8 cellular contexts compared by ENCODE assay signal in the genomic region with DNA sequence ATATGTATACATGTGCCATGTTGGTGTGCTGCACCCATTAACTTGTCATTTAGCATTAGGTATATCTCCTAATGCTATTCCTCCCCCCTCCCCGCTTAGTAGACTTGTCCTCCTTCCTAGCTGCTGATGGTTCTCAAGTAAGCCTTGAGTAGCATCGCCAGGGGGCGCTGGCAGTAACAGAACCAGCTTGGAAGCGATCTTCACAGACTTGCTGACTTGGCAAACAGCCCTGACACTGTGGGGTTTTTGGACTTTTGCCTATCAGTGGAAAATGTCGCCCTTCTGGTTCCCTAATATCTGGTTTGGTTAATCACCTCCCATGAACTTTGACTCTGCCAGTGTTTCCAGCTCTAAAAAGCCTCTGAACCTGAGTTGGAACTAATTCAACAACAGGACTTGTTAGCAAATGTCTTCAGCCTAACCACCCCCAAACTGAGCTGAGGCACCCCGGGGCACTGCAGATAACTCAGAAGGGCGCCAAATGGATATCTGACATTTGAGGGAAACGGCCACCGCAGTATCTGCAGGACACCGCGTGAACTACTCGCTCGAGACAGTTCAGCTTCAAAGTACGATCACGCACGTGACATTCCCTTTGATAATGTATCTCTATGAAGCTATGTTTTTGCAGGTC. TPM values are rescaled to one million over a fixed set of nuclear protein-coding genes. Genes with fewer than 3 reads are reported as not detected.
DNase-seq lines count a peak whose midpoint lies in the region; ATAC-seq and TF ChIP-seq lines count a peak whose summit lies in the region.

No MANE protein-coding gene starts in this region.

- H3K27ac ChIP-seq in prostate gland = peak overlapping the region; percentile 7 to 61
- peak overlapping the region; percentile 28 to 86 (median 74) for H3K27ac ChIP-seq in upper lobe of left lung

- intact Hi-C loops in cardiac septum (cut with DNase I) (loop anchor here (1.0 to 5.0 kb wide), 3 partner anchors 39 to 108 kb away; partner anchors contain the start of genes FMNL1 and MAP3K14), prostate gland (cut with DNase I) (loop anchor here (2.0 kb wide), 2 partner anchors 39 to 59 kb away; partner anchors contain the start of gene MAP3K14)

- H3K36me3 ChIP-seq in prostate gland (no peaks in the 10 kb centered on the region), upper lobe of left lung (peaks cover 15 to 37% (median 24%) of the 10 kb centered on the region in 4 donors)

- no peaks in the 10 kb centered on the region for H3K9me3 Mint-ChIP-seq in activated naive CD8-positive, alpha-beta T cell treated with anti-CD3 and anti-CD28 coated beads, Interleukin-2, amount 50 U/mL, for 24 hours

- DNase-seq in NCI-H1694 (lab: John Stamatoyannopoulos, UW) (peak; percentile 94), T follicular helper cell (ENCODE audit: low read depth) (peak; percentile 84), cardiac septum (ENCODE audit: low spot score) (peak; percentile 96), prostate gland (ENCODE audit: low spot score) (peak; percentile 93), upper lobe of left lung (peak in 1 of 2 donors; percentile 97)
- peak; percentile 90 for DNase-seq in activated naive CD8-positive, alpha-beta T cell treated with anti-CD3 and anti-CD28 coated beads, Interleukin-2, amount 50 U/mL, for 24 hours

- H3K9me3 ChIP-seq in prostate gland (no peaks in the 10 kb centered on the region), upper lobe of left lung (no peaks in the 10 kb centered on the region)

- peaks cover 14% of the 10 kb centered on the region for H3K4me1 Mint-ChIP-seq in activated naive CD8-positive, alpha-beta T cell treated with anti-CD3 and anti-CD28 coated beads, Interleukin-2, amount 50 U/mL, for 24 hours

- H3K4me3 Mint-ChIP-seq in activated naive CD8-positive, alpha-beta T cell treated with anti-CD3 and anti-CD28 coated beads, Interleukin-2, amount 50 U/mL, for 24 hours = no peak overlapping the region

- TF ChIP-seq CTCF in GM12873 (IDR thresholded peaks at IDR 0.05; ENCODE audit: insufficient read depth, low read depth, low read length, missing control alignments) = peak; percentile 85
- TF ChIP-seq CTCF in prostate gland (IDR thresholded peaks at IDR 0.05) = peak; percentile 62 to 94 (median 88)
- TF ChIP-seq CTCF in upper lobe of left lung (IDR thresholded peaks at IDR 0.05) = peak; percentile 74 to 93 (median 88)

- H3K27ac Mint-ChIP-seq in activated naive CD8-positive, alpha-beta T cell treated with anti-CD3 and anti-CD28 coated beads, Interleukin-2, amount 50 U/mL, for 24 hours = peak overlapping the region; percentile 62

- WGBS in prostate gland = 18% methylated on average over 16 of the region's 16 CpGs
- WGBS in upper lobe of left lung, 2 donors = 26 to 31% methylated on average over 10 to 16 of the region's 16 CpGs

- peaks cover 24% of the 10 kb centered on the region for H3K36me3 Mint-ChIP-seq in activated naive CD8-positive, alpha-beta T cell treated with anti-CD3 and anti-CD28 coated beads, Interleukin-2, amount 50 U/mL, for 24 hours (ENCODE audit: low read depth)

- H3K27me3 ChIP-seq in prostate gland (replicated peaks; ENCODE audit: insufficient read depth) = no peaks in the 10 kb centered on the region
- no peaks in the 10 kb centered on the region for H3K27me3 ChIP-seq in upper lobe of left lung

- H3K4me1 ChIP-seq in prostate gland (replicated peaks) (peaks cover 5% of the 10 kb centered on the region), upper lobe of left lung (peaks cover 15 to 21% (median 19%) of the 10 kb centered on the region in 4 donors)

- TF ChIP-seq EP300 in upper lobe of left lung (IDR thresholded peaks at IDR 0.05) = no peak

- H3K4me3 ChIP-seq in prostate gland (no peak overlapping the region), upper lobe of left lung (no peak overlapping the region)

- ATAC-seq in activated naive CD8-positive, alpha-beta T cell treated with anti-CD3 and anti-CD28 coated beads, Interleukin-2, amount 50 U/mL, for 24 hours = peak; percentile 87
- ATAC-seq in upper lobe of left lung (ENCODE audit: low FRiP score in 2 of 2) (peak; percentile 90 to 91), HG02678 (IDR thresholded peaks at IDR 0.05; ENCODE audit: unreplicated experiment) (no peak)

- TF ChIP-seq POLR2A in prostate gland (IDR thresholded peaks at IDR 0.05) = no peak
- no peak for TF ChIP-seq POLR2A in upper lobe of left lung (IDR thresholded peaks at IDR 0.05)

- H3K27me3 Mint-ChIP-seq in activated naive CD8-positive, alpha-beta T cell treated with anti-CD3 and anti-CD28 coated beads, Interleukin-2, amount 50 U/mL, for 24 hours = no peaks in the 10 kb centered on the region

RNA-seq across cellular contexts. Expression of gene SPATA32, which starts 15.4 kb away (rescaled TPM):
- not detected for total RNA-seq in cardiac septum
- total RNA-seq in prostate gland = 1 to 10 TPM in 1 of 2 donors, not detected in 1; 3.2 TPM
- total RNA-seq in upper lobe of left lung = under 1 TPM in 1 of 6 donors, not detected in 5; 0.20 TPM

RNA-seq across cellular contexts. Expression of gene MAP3K14, which starts 39.5 kb away (rescaled TPM):
- total RNA-seq in cardiac septum (14.6 TPM), prostate gland (10 to 100 TPM; 12.5 to 16.1 TPM), upper lobe of left lung (10 to 100 TPM; 11.4 to 17.8 (median 13.5) TPM)

RNA-seq across cellular contexts. Expression of gene FMNL1, which starts 55.6 kb away (rescaled TPM):
- total RNA-seq in cardiac septum = 12.2 TPM
- total RNA-seq in prostate gland = 10 to 100 TPM in 1 of 2 donors, 1 to 10 TPM in 1; 3.6 to 12.2 TPM
- 100 to 1,000 TPM in 3 of 6 donors, 10 to 100 TPM in 3; 42.9 to 119 (median 98.3) TPM for total RNA-seq in upper lobe of left lung
